1 cellular context compared by ENCODE assay signal in the genomic region with DNA sequence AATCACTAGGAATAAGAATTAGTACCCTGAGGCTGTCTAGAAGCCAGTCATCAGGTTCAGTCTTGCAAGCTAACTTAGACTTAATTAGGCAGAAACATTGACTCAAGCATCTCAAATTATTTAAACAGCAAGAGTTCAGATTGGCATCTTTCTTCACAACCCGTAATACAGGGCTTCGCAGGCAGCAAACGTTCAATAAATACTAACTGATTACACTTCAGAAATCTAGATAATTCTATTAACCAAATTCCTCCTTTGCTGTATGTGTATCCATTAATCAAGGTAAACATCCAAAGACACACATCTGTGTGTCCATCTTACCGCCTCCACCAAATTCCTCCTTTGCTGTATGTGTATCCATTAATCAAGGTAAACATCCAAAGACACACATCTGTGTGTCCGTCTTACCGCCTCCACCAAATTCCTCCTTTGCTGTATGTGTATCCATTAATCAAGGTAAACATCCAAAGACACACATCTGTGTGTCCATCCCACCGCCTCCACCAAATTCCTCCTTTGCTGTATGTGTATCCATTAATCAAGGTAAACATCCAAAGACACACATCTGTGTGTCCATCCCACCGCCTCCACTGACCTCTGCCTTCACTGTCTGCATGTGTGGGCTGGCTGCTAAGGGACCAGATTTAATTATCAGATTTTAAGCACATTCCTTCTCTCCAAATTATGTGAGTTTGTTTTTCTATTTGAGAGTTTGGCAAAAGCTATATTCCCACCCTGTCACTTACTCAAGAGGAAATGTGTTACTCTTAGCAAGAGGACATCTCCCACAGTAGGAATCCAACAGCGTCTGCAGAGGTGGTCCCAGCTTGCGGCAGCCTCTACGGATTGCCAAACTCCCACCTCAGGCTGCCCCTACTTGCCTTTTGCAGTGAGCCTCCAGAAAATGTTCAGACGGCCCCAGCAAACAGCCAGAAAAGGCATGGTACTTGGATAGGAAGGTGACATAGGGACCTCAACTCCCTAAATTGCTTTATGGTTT.
TF ChIP-seq lines count a peak whose summit lies in the region.

No MANE protein-coding gene starts in this region.

TF ChIP-seq in HepG2, 621 proteins besides CTCF, POLR2A, EP300 and RAD21 (continued from another document and continues in another):
- peak; percentile 100 for TF ChIP-seq FOXP4 (CRISPR knock-in tag; IDR thresholded peaks at IDR 0.05)
- 0 out of 2 replicates have a peak, but pooled peaks have one; percentile 67 for TF ChIP-seq HOXA9 (CRISPR knock-in tag; IDR thresholded peaks at IDR 0.05; ENCODE audit: borderline replicate concordance)
- TF ChIP-seq SMYD3 (CRISPR knock-in tag; IDR thresholded peaks at IDR 0.05): peak; percentile 83; the same call in 1 of the 2 replicates
- TF ChIP-seq, protein P1, sequence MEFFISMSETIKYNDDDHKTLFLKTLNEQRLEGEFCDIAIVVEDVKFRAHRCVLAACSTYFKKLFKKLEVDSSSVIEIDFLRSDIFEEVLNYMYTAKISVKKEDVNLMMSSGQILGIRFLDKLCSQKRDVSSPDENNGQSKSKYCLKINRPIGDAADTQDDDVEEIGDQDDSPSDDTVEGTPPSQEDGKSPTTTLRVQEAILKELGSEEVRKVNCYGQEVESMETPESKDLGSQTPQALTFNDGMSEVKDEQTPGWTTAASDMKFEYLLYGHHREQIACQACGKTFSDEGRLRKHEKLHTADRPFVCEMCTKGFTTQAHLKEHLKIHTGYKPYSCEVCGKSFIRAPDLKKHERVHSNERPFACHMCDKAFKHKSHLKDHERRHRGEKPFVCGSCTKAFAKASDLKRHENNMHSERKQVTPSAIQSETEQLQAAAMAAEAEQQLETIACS (CRISPR knock-in tag; IDR thresholded peaks at IDR 0.05): no peak
- no peak for TF ChIP-seq ZNF674 (CRISPR knock-in tag; IDR thresholded peaks at IDR 0.05; ENCODE audit: low read depth)
- TF ChIP-seq, protein P2, sequence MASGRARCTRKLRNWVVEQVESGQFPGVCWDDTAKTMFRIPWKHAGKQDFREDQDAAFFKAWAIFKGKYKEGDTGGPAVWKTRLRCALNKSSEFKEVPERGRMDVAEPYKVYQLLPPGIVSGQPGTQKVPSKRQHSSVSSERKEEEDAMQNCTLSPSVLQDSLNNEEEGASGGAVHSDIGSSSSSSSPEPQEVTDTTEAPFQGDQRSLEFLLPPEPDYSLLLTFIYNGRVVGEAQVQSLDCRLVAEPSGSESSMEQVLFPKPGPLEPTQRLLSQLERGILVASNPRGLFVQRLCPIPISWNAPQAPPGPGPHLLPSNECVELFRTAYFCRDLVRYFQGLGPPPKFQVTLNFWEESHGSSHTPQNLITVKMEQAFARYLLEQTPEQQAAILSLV (CRISPR knock-in tag; IDR thresholded peaks at IDR 0.05; ENCODE audit: borderline replicate concordance): peak; percentile 18; the same call in 1 of the 2 replicates
- TF ChIP-seq ZNF264 (CRISPR knock-in tag; IDR thresholded peaks at IDR 0.05): peak; percentile 79
- peak; percentile 21 for TF ChIP-seq RBM22 (optimal IDR thresholded peaks at IDR 0.05; ENCODE audit: low read length)
- no peak for TF ChIP-seq ZNF792 (CRISPR knock-in tag; IDR thresholded peaks at IDR 0.05)
- TF ChIP-seq EED (CRISPR knock-in tag; IDR thresholded peaks at IDR 0.05): no peak
- no peak for TF ChIP-seq ZNF850 (CRISPR knock-in tag; conservative IDR thresholded peaks at IDR 0.05)
- peak; percentile 48; the same call in 1 of the 2 replicates for TF ChIP-seq ESRRA (CRISPR knock-in tag; IDR thresholded peaks at IDR 0.05; ENCODE audit: low read depth)
- no peak for TF ChIP-seq BRCA1 (CRISPR knock-in tag; IDR thresholded peaks at IDR 0.05)
- TF ChIP-seq ZNF382 (CRISPR knock-in tag; IDR thresholded peaks at IDR 0.05; ENCODE audit: borderline replicate concordance): no peak
- no peak for TF ChIP-seq KDM5B (CRISPR knock-in tag; IDR thresholded peaks at IDR 0.05; ENCODE audit: borderline replicate concordance)
- TF ChIP-seq, protein P3, sequence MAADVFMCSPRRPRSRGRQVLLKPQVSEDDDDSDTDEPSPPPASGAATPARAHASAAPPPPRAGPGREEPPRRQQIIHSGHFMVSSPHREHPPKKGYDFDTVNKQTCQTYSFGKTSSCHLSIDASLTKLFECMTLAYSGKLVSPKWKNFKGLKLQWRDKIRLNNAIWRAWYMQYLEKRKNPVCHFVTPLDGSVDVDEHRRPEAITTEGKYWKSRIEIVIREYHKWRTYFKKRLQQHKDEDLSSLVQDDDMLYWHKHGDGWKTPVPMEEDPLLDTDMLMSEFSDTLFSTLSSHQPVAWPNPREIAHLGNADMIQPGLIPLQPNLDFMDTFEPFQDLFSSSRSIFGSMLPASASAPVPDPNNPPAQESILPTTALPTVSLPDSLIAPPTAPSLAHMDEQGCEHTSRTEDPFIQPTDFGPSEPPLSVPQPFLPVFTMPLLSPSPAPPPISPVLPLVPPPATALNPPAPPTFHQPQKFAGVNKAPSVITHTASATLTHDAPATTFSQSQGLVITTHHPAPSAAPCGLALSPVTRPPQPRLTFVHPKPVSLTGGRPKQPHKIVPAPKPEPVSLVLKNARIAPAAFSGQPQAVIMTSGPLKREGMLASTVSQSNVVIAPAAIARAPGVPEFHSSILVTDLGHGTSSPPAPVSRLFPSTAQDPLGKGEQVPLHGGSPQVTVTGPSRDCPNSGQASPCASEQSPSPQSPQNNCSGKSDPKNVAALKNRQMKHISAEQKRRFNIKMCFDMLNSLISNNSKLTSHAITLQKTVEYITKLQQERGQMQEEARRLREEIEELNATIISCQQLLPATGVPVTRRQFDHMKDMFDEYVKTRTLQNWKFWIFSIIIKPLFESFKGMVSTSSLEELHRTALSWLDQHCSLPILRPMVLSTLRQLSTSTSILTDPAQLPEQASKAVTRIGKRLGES (CRISPR knock-in tag; IDR thresholded peaks at IDR 0.05; ENCODE audit: borderline replicate concordance): 0 out of 2 replicates have a peak, but pooled peaks have one; percentile 20
- TF ChIP-seq XRCC5 (optimal IDR thresholded peaks at IDR 0.05; ENCODE audit: low read length): no peak
- TF ChIP-seq SOX6 (IDR thresholded peaks at IDR 0.05): no peak
- TF ChIP-seq SOX6 (CRISPR knock-in tag; IDR thresholded peaks at IDR 0.05): peak; percentile 96
- no peak; the same call in 1 of the 2 replicates for TF ChIP-seq GLI4 (CRISPR knock-in tag; IDR thresholded peaks at IDR 0.05; ENCODE audit: borderline replicate concordance)
- peak; percentile 60; the same call in 1 of the 2 replicates for TF ChIP-seq MYC (CRISPR knock-in tag; IDR thresholded peaks at IDR 0.05; ENCODE audit: borderline replicate concordance)
- TF ChIP-seq RERE (CRISPR knock-in tag; IDR thresholded peaks at IDR 0.05; ENCODE audit: low read depth): peak; percentile 99
- no peak for TF ChIP-seq LRRFIP1 (CRISPR knock-in tag; conservative IDR thresholded peaks at IDR 0.05)
- TF ChIP-seq KLF16 (CRISPR knock-in tag; IDR thresholded peaks at IDR 0.05): peak in 1 of 2 experiments; percentile 79; a peak in 2 of 4 replicates
- no peak for TF ChIP-seq CCAR2 (optimal IDR thresholded peaks at IDR 0.05; ENCODE audit: low read depth, low read length)
- no peak for TF ChIP-seq CBX2 (IDR thresholded peaks at IDR 0.05; ENCODE audit: low read depth, low read length)
- TF ChIP-seq CBX2 (CRISPR knock-in tag; IDR thresholded peaks at IDR 0.05; ENCODE audit: low read depth): 0 out of 2 replicates have a peak, but pooled peaks have one; percentile 78
- TF ChIP-seq KDM6A (CRISPR knock-in tag; IDR thresholded peaks at IDR 0.05; ENCODE audit: low read depth): peak; percentile 94
- TF ChIP-seq ATF7 (IDR thresholded peaks at IDR 0.05): no peak
- TF ChIP-seq ATF7 (CRISPR knock-in tag; IDR thresholded peaks at IDR 0.05): no peak; the same call in 1 of the 2 replicates
- no peak for TF ChIP-seq HNRNPL (IDR thresholded peaks at IDR 0.05; ENCODE audit: low read depth, low read length)
- no peak for TF ChIP-seq ELF1 (CRISPR knock-in tag; IDR thresholded peaks at IDR 0.05)
- peak; percentile 100 for TF ChIP-seq SP5 (CRISPR knock-in tag; IDR thresholded peaks at IDR 0.05; ENCODE audit: borderline replicate concordance, low read depth)
- peak; percentile 89 for TF ChIP-seq RXRB (CRISPR knock-in tag; IDR thresholded peaks at IDR 0.05; ENCODE audit: borderline replicate concordance)
- peak; percentile 84 for TF ChIP-seq IKZF5 (CRISPR knock-in tag; IDR thresholded peaks at IDR 0.05)
- TF ChIP-seq, protein P4, sequence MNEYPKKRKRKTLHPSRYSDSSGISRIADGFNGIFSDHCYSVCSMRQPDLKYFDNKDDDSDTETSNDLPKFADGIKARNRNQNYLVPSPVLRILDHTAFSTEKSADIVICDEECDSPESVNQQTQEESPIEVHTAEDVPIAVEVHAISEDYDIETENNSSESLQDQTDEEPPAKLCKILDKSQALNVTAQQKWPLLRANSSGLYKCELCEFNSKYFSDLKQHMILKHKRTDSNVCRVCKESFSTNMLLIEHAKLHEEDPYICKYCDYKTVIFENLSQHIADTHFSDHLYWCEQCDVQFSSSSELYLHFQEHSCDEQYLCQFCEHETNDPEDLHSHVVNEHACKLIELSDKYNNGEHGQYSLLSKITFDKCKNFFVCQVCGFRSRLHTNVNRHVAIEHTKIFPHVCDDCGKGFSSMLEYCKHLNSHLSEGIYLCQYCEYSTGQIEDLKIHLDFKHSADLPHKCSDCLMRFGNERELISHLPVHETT (CRISPR knock-in tag; conservative IDR thresholded peaks at IDR 0.05): no peak; the same call in 1 of the 2 replicates
- TF ChIP-seq TAF15 (IDR thresholded peaks at IDR 0.05; ENCODE audit: low read depth, low read length, poor library complexity, severe bottlenecking): no peak
